Comparison of ENCODE assay signal across 8 cellular contexts in the genomic region with DNA sequence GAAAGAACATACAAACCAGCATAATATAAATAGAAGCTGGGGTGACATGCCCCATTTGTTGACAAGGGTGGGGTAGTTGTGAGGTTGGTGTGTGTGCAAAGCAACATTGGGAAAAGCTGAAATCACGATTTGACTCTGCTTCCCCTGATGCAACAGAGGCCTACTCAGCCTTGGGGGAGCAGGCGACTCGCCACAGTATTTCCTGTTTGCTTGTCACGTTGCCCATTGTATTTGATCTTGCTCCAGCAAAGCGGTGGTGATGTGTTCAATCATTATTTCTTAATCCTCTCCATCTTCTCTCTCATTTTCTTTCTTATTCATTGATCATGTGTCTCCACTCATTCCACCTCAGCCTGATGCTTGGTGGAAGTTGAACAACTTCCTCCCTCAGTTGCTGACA.
DNase-seq lines count a peak whose midpoint lies in the region; ATAC-seq and TF ChIP-seq lines count a peak whose summit lies in the region.

No MANE protein-coding gene starts in this region.

- H3K4me3 ChIP-seq in thyroid gland (replicated peaks in 1 of 3) = no peak overlapping the region

- peaks cover 47% of the 10 kb centered on the region for H3K4me1 Mint-ChIP-seq in activated CD4-positive, alpha-beta T cell treated with anti-CD3 and anti-CD28 coated beads, Interleukin-2, amount 10 ng/mL, durations not matched to agents 24 days and 14 days
- peaks cover 28% of the 10 kb centered on the region for H3K4me1 Mint-ChIP-seq in mesothelial cell of epicardium

- H3K36me3 Mint-ChIP-seq in activated CD4-positive, alpha-beta T cell treated with anti-CD3 and anti-CD28 coated beads, Interleukin-2, amount 10 ng/mL, durations not matched to agents 24 days and 14 days (ENCODE audit: low read depth) = peaks cover 4% of the 10 kb centered on the region
- H3K36me3 Mint-ChIP-seq in mesothelial cell of epicardium = no peaks in the 10 kb centered on the region

- WGBS in thyroid gland, 2 donors = 59 to 77% methylated on average over 5 of the region's 5 CpGs

- H3K27me3 Mint-ChIP-seq in activated CD4-positive, alpha-beta T cell treated with anti-CD3 and anti-CD28 coated beads, Interleukin-2, amount 10 ng/mL, durations not matched to agents 24 days and 14 days = no peaks in the 10 kb centered on the region
- no peaks in the 10 kb centered on the region for H3K27me3 Mint-ChIP-seq in mesothelial cell of epicardium (ENCODE audit: low read depth)

- no peaks in the 10 kb centered on the region for H3K36me3 ChIP-seq in thyroid gland

- no peaks in the 10 kb centered on the region for H3K27me3 ChIP-seq in thyroid gland

- H3K4me1 ChIP-seq in thyroid gland = peaks cover 25 to 33% of the 10 kb centered on the region in 2 donors

- peak overlapping the region; percentile 57 for H3K4me3 Mint-ChIP-seq in activated CD4-positive, alpha-beta T cell treated with anti-CD3 and anti-CD28 coated beads, Interleukin-2, amount 10 ng/mL, durations not matched to agents 24 days and 14 days
- H3K4me3 Mint-ChIP-seq in mesothelial cell of epicardium = no peak overlapping the region

- DNase-seq in GM03348 (ENCODE audit: low spot score) (peak; percentile 49), fibroblast of gingiva (ENCODE audit: low read depth) (peak; percentile 84), mesothelial cell of epicardium (ENCODE audit: low spot score in 2 of 2, unreplicated experiment in 2 of 2) (no peak), NCI-H1092 treated with DMSO at 0.1 percent for 48 hours (lab: John Stamatoyannopoulos, UW) (no peak), thyroid gland (no peak)
- peak; percentile 87 for DNase-seq in activated CD4-positive, alpha-beta T cell treated with anti-CD3 and anti-CD28 coated beads, Interleukin-2, amount 10 ng/mL, durations not matched to agents 24 days and 14 days
- peak; percentile 33 to 41 for DNase-seq in stimulated activated CD8-positive, alpha-beta memory T cell treated with anti-CD3 and anti-CD28 coated beads, Interleukin-15, amount 100 ng/mL, for 48 hours (ENCODE audit: low read depth in 2 of 2)

- ATAC-seq in HG03135 (IDR thresholded peaks at IDR 0.05; ENCODE audit: unreplicated experiment) = peak; percentile 53

- intact Hi-C loops in activated CD4-positive, alpha-beta T cell treated with anti-CD3 and anti-CD28 coated beads, Interleukin-2, amount 10 ng/mL, durations not matched to agents 24 days and 14 days (cut with micrococcal nuclease) = loop anchor here (1.0 kb wide), 1 partner anchor 166 kb away; the partner anchor contains the start of gene CITED2
- intact Hi-C loops in thyroid gland (cut with DNase I) = no loop called here

- H3K9me3 Mint-ChIP-seq in activated CD4-positive, alpha-beta T cell treated with anti-CD3 and anti-CD28 coated beads, Interleukin-2, amount 10 ng/mL, durations not matched to agents 24 days and 14 days = peaks cover 18% of the 10 kb centered on the region
- no peaks in the 10 kb centered on the region for H3K9me3 Mint-ChIP-seq in mesothelial cell of epicardium

- no peaks in the 10 kb centered on the region for H3K9me3 ChIP-seq in thyroid gland

- peak overlapping the region; percentile 83 for H3K27ac Mint-ChIP-seq in activated CD4-positive, alpha-beta T cell treated with anti-CD3 and anti-CD28 coated beads, Interleukin-2, amount 10 ng/mL, durations not matched to agents 24 days and 14 days
- no peak overlapping the region for H3K27ac Mint-ChIP-seq in mesothelial cell of epicardium

- no peak for TF ChIP-seq CTCF in mesothelial cell of epicardium (IDR thresholded peaks at IDR 0.05; ENCODE audit: unreplicated experiment)
- TF ChIP-seq CTCF in thyroid gland (IDR thresholded peaks at IDR 0.05) = no peak

- H3K27ac ChIP-seq in thyroid gland = no peak overlapping the region

- no peak for TF ChIP-seq POLR2A in thyroid gland (IDR thresholded peaks at IDR 0.05)

Comparison
In these comparisons a context has a peak if more than half of its experiments do, and no peak if none do; other contexts are left out.
1. DNase-seq: peak in GM03348 (single experiment), activated CD4-positive, alpha-beta T cell treated with anti-CD3 and anti-CD28 coated beads, Interleukin-2, amount 10 ng/mL, durations not matched to agents 24 days and 14 days (single experiment), fibroblast of gingiva (single experiment) and stimulated activated CD8-positive, alpha-beta memory T cell treated with anti-CD3 and anti-CD28 coated beads, Interleukin-15, amount 100 ng/mL, for 48 hours (2 of 2); none in mesothelial cell of epicardium (0 of 2), NCI-H1092 treated with DMSO at 0.1 percent for 48 hours (single experiment) and thyroid gland (0 of 2).